Comparison of ENCODE assay signal across 1 cellular context in the genomic region with DNA sequence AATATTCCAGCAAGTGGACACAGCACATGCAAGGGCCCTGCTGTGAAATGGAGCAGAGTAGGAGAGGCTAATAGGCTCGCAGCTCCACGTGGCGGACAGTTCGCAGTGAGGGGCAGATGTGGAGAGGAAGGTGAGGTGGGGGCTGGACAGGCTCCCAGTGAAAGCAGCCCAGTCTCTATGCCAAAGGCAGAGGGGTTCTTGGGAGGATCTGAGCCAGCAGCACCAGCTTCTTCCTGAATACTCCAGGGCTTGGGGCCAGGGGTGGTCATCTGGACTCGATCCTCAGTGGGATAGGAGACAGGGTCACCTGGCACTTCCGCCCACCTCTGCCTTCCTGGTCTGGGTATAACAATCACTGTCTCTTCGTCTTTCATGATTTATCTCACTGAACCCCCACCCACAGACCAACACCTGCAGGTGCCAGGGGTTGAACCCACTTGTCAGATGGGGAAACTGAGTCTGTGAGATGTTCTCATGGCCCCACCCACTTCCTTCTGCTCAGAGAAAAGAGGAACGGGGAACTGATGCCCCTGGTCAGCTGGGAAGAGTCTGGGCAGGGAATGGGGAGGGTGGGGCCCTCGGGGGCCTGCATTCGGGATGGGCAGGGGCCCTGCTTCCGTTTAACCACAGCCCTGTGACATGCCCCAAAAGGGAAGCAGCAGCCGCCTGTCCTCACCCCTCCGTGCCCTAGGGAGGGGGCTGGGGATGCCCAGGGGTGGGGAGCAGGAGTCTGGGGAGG.
TF ChIP-seq lines count a peak whose summit lies in the region.

No MANE protein-coding gene starts in this region.

TF ChIP-seq in SK-N-SH, 30 proteins besides CTCF, POLR2A, EP300 and RAD21 (continued from another document):
- TF ChIP-seq SMC3 (IDR thresholded peaks at IDR 0.05; ENCODE audit: low read depth, low read length) (no peak), MEF2A (IDR thresholded peaks at IDR 0.05; ENCODE audit: borderline replicate concordance, low read depth) (no peak), ZBTB33 (IDR thresholded peaks at IDR 0.05; ENCODE audit: borderline replicate concordance, low read depth) (no peak), RXRA (IDR thresholded peaks at IDR 0.05; ENCODE audit: borderline replicate concordance, low read depth) (no peak), FOXJ3 (CRISPR knock-in tag; IDR thresholded peaks at IDR 0.05) (no peak), TEAD4 (IDR thresholded peaks at IDR 0.05; ENCODE audit: borderline replicate concordance, insufficient read depth) (no peak)
- TF ChIP-seq, protein P1, sequence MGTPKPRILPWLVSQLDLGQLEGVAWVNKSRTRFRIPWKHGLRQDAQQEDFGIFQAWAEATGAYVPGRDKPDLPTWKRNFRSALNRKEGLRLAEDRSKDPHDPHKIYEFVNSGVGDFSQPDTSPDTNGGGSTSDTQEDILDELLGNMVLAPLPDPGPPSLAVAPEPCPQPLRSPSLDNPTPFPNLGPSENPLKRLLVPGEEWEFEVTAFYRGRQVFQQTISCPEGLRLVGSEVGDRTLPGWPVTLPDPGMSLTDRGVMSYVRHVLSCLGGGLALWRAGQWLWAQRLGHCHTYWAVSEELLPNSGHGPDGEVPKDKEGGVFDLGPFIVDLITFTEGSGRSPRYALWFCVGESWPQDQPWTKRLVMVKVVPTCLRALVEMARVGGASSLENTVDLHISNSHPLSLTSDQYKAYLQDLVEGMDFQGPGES (IDR thresholded peaks at IDR 0.05; ENCODE audit: low read depth, low read length): no peak
